In the genomic region with DNA sequence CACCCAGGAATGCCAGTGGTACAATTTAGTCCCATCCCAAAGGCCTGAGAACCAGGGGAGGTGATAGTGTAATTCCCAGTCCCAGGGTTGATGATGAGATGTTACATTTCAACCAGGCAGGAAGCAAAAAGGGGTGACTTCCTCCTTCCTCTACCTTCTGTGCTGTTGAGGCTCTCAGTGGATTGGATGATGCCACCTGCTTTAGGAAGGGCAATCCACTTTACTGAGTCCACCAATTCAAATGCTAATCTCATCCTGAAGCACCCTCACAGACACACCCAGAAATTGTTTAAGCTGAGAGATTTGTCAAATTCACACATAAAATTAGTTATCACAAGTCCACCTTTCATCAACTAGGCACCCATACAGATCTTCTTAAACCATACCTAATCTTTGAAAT, we compare ENCODE assay signal across 1 cellular context.
TF ChIP-seq lines count a peak whose summit lies in the region.

No MANE protein-coding gene starts in this region.

TF ChIP-seq in WTC11, 78 proteins besides CTCF, POLR2A, EP300 and RAD21 (continued from another document):
- peak; percentile 93 for TF ChIP-seq ETV6 (CRISPR knock-in tag; IDR thresholded peaks at IDR 0.05)
- TF ChIP-seq TEAD1 (CRISPR knock-in tag; IDR thresholded peaks at IDR 0.05): peak; percentile 45; the same call in 1 of the 2 replicates
- TF ChIP-seq IRF2 (CRISPR knock-in tag; IDR thresholded peaks at IDR 0.05; ENCODE audit: borderline replicate concordance, low read depth): no peak
- TF ChIP-seq, protein P1, sequence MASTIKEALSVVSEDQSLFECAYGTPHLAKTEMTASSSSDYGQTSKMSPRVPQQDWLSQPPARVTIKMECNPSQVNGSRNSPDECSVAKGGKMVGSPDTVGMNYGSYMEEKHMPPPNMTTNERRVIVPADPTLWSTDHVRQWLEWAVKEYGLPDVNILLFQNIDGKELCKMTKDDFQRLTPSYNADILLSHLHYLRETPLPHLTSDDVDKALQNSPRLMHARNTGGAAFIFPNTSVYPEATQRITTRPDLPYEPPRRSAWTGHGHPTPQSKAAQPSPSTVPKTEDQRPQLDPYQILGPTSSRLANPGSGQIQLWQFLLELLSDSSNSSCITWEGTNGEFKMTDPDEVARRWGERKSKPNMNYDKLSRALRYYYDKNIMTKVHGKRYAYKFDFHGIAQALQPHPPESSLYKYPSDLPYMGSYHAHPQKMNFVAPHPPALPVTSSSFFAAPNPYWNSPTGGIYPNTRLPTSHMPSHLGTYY (CRISPR knock-in tag; IDR thresholded peaks at IDR 0.05): no peak
- TF ChIP-seq, protein P2, sequence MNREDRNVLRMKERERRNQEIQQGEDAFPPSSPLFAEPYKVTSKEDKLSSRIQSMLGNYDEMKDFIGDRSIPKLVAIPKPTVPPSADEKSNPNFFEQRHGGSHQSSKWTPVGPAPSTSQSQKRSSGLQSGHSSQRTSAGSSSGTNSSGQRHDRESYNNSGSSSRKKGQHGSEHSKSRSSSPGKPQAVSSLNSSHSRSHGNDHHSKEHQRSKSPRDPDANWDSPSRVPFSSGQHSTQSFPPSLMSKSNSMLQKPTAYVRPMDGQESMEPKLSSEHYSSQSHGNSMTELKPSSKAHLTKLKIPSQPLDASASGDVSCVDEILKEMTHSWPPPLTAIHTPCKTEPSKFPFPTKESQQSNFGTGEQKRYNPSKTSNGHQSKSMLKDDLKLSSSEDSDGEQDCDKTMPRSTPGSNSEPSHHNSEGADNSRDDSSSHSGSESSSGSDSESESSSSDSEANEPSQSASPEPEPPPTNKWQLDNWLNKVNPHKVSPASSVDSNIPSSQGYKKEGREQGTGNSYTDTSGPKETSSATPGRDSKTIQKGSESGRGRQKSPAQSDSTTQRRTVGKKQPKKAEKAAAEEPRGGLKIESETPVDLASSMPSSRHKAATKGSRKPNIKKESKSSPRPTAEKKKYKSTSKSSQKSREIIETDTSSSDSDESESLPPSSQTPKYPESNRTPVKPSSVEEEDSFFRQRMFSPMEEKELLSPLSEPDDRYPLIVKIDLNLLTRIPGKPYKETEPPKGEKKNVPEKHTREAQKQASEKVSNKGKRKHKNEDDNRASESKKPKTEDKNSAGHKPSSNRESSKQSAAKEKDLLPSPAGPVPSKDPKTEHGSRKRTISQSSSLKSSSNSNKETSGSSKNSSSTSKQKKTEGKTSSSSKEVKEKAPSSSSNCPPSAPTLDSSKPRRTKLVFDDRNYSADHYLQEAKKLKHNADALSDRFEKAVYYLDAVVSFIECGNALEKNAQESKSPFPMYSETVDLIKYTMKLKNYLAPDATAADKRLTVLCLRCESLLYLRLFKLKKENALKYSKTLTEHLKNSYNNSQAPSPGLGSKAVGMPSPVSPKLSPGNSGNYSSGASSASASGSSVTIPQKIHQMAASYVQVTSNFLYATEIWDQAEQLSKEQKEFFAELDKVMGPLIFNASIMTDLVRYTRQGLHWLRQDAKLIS (CRISPR knock-in tag; IDR thresholded peaks at IDR 0.05; ENCODE audit: borderline replicate concordance): no peak
- no peak for TF ChIP-seq TEAD4 (CRISPR knock-in tag; IDR thresholded peaks at IDR 0.05)
